Comparison of ENCODE assay signal across 12 cellular contexts in genomic region chr11:111778047-111778558, GRCh38. TPM values are rescaled to one million over a fixed set of nuclear protein-coding genes. Genes with fewer than 3 reads are reported as not detected.
A peak's percentile ranks its signal among the peaks of the same experiment; 100 is the strongest.
DNase-seq lines count a peak whose midpoint lies in the region; ATAC-seq, FAIRE-seq and TF ChIP-seq lines count a peak whose summit lies in the region.
"Had no signal": no experiment of that assay in that cellular context is flagged by ENCODE, and none has a peak within 500 bp of the region (broad histone marks: within the 10 kb centered on the region; RNA-seq: fewer than 3 reads in every experiment).

No MANE protein-coding gene starts in this region.

- no peak overlapping the region for H3K4me2 ChIP-seq in Karpas-422 (ENCODE audit: low read depth, low read length, poor library complexity, severe bottlenecking)

- H3K9me2 ChIP-seq in Karpas-422 (replicated peaks; ENCODE audit: insufficient read depth, low read length) = no peaks in the 10 kb centered on the region

- no peaks in the 10 kb centered on the region for H4K20me1 ChIP-seq in Karpas-422 (ENCODE audit: insufficient read depth, low read depth, low read length)

- CTCF ChIA-PET in Caco-2 (lab: Charles Lee) = interaction anchor here (0.8 to 3.0 kb wide), 14 partner anchors 8 to 191 kb away, joined by 3 to 46 read pairs (median 8); partner anchors contain the start of genes ALG9, PPP2R1B and SIK2

- H3K4me3 Mint-ChIP-seq in Caco-2 (ENCODE audit: unreplicated experiment) (peak overlapping the region; percentile 4), progenitor cell of endocrine pancreas (ENCODE audit: low read depth) (no peak overlapping the region)

- H3K4me3 ChIP-seq in Caco-2 (ENCODE audit: low read depth, low read length) = no peak overlapping the region
- H3K4me3 ChIP-seq in Karpas-422 (ENCODE audit: low read length) = no peak overlapping the region
- H3K4me3 ChIP-seq in kidney (ENCODE audit: low read length in 2 of 2) = no peak overlapping the region

- 0 out of 2 replicates have a peak overlapping the region, but pooled peaks have one; percentile 0 for H3K9ac ChIP-seq in Karpas-422 (ENCODE audit: low read length)
- H3K9ac ChIP-seq in kidney (ENCODE audit: low read length in 2 of 2) = peak overlapping the region in 1 of 2 donors; percentile 23

- intact Hi-C loops in Caco-2 (cut with micrococcal nuclease; ENCODE audit: unreplicated experiment) = no loop called here
- intact Hi-C loops in kidney (cut with DNase I) = loop anchor here (5.0 kb wide), 1 partner anchor 176 kb away; the partner anchor contains the start of gene SIK2

- peaks cover 17% of the 10 kb centered on the region for H3K4me1 ChIP-seq in Caco-2
- H3K4me1 ChIP-seq in Karpas-422 (ENCODE audit: low read length) = peaks cover 20% of the 10 kb centered on the region
- H3K4me1 ChIP-seq in kidney (ENCODE audit: control insufficient read depth in 1 of 2, insufficient read depth in 1 of 2, low read depth in 1 of 2, low read length in 2 of 2) = peaks cover 5 to 33% of the 10 kb centered on the region in 2 donors

- no TSS peak for BruUV-seq in Caco-2 (replicated peaks; lab: Mats Ljungman, UMichigan)

- H3K9me3 Mint-ChIP-seq in Caco-2 (ENCODE audit: unreplicated experiment) (no peaks in the 10 kb centered on the region), progenitor cell of endocrine pancreas (ENCODE audit: low read depth) (no peaks in the 10 kb centered on the region)

- no peaks in the 10 kb centered on the region for H3K27me3 ChIP-seq in Caco-2 (replicated peaks; ENCODE audit: control insufficient read depth, insufficient read depth, low read length)
- no peaks in the 10 kb centered on the region for H3K27me3 ChIP-seq in Karpas-422 (ENCODE audit: low read length)

- H3K36me3 ChIP-seq in Caco-2 (ENCODE audit: control insufficient read depth, insufficient read depth, low read length) (no peaks in the 10 kb centered on the region), Karpas-422 (ENCODE audit: insufficient read depth, low read length) (no peaks in the 10 kb centered on the region), kidney (ENCODE audit: control insufficient read depth in 1 of 2, insufficient read depth in 2 of 2, low read length in 2 of 2) (no peaks in the 10 kb centered on the region)

- peak overlapping the region; percentile 39 for H3K27ac Mint-ChIP-seq in Caco-2 (ENCODE audit: unreplicated experiment)
- H3K27ac Mint-ChIP-seq in progenitor cell of endocrine pancreas = peak overlapping the region; percentile 83

- H3K79me2 ChIP-seq in Karpas-422 (ENCODE audit: low read length) = no peaks in the 10 kb centered on the region

- POLR2A ChIA-PET in Caco-2 (lab: Charles Lee) = no interaction called here

- H2AFZ ChIP-seq in Karpas-422 (ENCODE audit: low read length) = peak overlapping the region; percentile 13

- H3K4me1 Mint-ChIP-seq in Caco-2 (ENCODE audit: low read depth, unreplicated experiment) (peaks cover 17% of the 10 kb centered on the region), progenitor cell of endocrine pancreas (ENCODE audit: low read depth) (peaks cover 16% of the 10 kb centered on the region)

- no peak for DNase-seq in Caco-2
- no peak for DNase-seq in Karpas-422
- no peak for DNase-seq in kidney
- no peak for DNase-seq in progenitor cell of endocrine pancreas (ENCODE audit: low spot score, unreplicated experiment)
- DNase-seq in H54 (ENCODE audit: insufficient read length, low spot score) = no peak
- DNase-seq in SHP77 (lab: John Stamatoyannopoulos, UW) = no peak
- DNase-seq in NCI-H187 (lab: John Stamatoyannopoulos, UW) = no peak
- DNase-seq: GOT3, NCI-H510A, SIG-M5 had no signal

- H3K36me3 Mint-ChIP-seq in Caco-2 (ENCODE audit: insufficient read depth, unreplicated experiment) = no peaks in the 10 kb centered on the region
- no peaks in the 10 kb centered on the region for H3K36me3 Mint-ChIP-seq in progenitor cell of endocrine pancreas (ENCODE audit: insufficient read depth)

- ATAC-seq in HG03571 (IDR thresholded peaks at IDR 0.05; ENCODE audit: unreplicated experiment) = no peak

- FAIRE-seq in kidney (lab: Jason Lieb, UNC) (no peak), H54 (lab: Jason Lieb, UNC) (no peak)

- H3K27me3 Mint-ChIP-seq in Caco-2 (ENCODE audit: insufficient read depth, unreplicated experiment) = no peaks in the 10 kb centered on the region
- no peaks in the 10 kb centered on the region for H3K27me3 Mint-ChIP-seq in progenitor cell of endocrine pancreas

- no peak for TF ChIP-seq POLR2A in H54 (IDR thresholded peaks at IDR 0.05; ENCODE audit: low read depth, low read length)

- no peak for TF ChIP-seq CTCF in Caco-2 (IDR thresholded peaks at IDR 0.05; ENCODE audit: insufficient read depth in 1 of 2, low read depth in 1 of 2, low read length in 1 of 2, severe bottlenecking in 1 of 2, unreplicated experiment in 1 of 2)
- TF ChIP-seq CTCF in kidney (IDR thresholded peaks at IDR 0.05; ENCODE audit: borderline replicate concordance, extremely low read depth, insufficient read depth) = no peak
- no peak for TF ChIP-seq CTCF in progenitor cell of endocrine pancreas (IDR thresholded peaks at IDR 0.05; ENCODE audit: unreplicated experiment)

- no peaks in the 10 kb centered on the region for H3K9me3 ChIP-seq in Caco-2
- H3K9me3 ChIP-seq in Karpas-422 (ENCODE audit: low read length) = no peaks in the 10 kb centered on the region
- no peaks in the 10 kb centered on the region for H3K9me3 ChIP-seq in kidney (ENCODE audit: control insufficient read depth in 1 of 2, low read length in 2 of 2)

- no peak overlapping the region for H3K27ac ChIP-seq in Karpas-422 (ENCODE audit: low read length)
- peak overlapping the region; percentile 43 to 68 for H3K27ac ChIP-seq in kidney (ENCODE audit: low read depth in 2 of 2, low read length in 2 of 2)
- H3K27ac ChIP-seq: C4-2B had no signal

RNA-seq across cellular contexts. Expression of gene PPP2R1B, which starts 11.9 kb away (rescaled TPM):
- total RNA-seq in Caco-2 (2022) = 109 and 114 TPM in 2 replicates
- total RNA-seq in Karpas-422 (2014; rRNA removed; shearing (Covaris generic); ENCODE audit: low replicate concordance) = 145 and 211 TPM in 2 replicates
- 35.5 TPM for total RNA-seq in kidney
- 11.7 TPM for polyA plus RNA-seq in kidney (ENCODE audit: insufficient read depth, low read depth, low replicate concordance)
- 91.7 and 92.6 TPM in 2 replicates for total RNA-seq in progenitor cell of endocrine pancreas
